ENCODE assay signal across 10 cellular contexts in the genomic region with DNA sequence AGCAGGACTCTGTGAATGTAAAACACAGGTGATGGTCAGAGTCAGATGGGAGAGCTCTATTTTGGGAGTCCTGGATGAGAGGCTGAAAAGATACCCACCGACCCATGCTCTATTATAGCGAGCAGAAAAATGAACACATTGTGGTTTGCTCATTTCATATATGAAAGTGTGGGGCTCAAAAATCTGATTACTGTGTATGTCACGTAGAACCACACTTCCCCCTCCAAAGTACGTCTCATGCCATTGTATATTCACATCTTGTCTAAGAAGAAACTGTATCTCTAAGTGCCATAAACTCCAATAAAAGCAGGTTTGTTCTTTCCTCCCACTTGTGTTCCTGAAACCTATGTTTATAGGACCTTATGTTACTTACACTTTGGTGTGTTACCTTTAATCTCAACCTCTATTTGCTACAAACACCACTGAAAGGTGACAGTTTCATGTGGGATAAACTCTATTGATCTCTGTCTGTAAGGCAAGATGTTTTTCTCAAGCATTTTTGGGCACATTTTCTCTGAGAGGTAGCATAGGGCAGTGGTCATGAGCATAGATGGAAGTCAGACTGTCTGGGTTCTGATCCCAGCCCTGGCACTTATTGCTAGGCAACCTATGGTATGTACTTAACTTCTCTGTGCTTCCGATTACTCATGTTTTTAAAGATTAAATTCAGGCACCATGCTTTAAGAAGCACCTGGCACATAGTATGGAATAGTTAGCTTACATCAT.
"Had no signal": no experiment of that assay in that cellular context is flagged by ENCODE, and none has a peak within 500 bp of the region (broad histone marks: within the 10 kb centered on the region; RNA-seq: fewer than 3 reads in every experiment).

No MANE protein-coding gene starts in this region.

- ATAC-seq: gastroesophageal sphincter had no signal

- DNase-seq: activated CD4-positive, alpha-beta T cell treated with anti-CD3 and anti-CD28 coated beads for 1 hour; activated gamma-delta T cell; dermis blood vessel endothelial cell; kidney; SJCRH30; stimulated activated CD4-positive, alpha-beta T cell treated with anti-CD3 and anti-CD28 coated beads, Interleukin-4, amount 100 ng/mL, for 1 hour; stimulated activated CD8-positive, alpha-beta memory T cell treated with anti-CD3 and anti-CD28 coated beads, Interleukin-4, amount 100 ng/mL, for 48 hours; T1000; thyroid gland had no signal
